ENCODE assay signal across 1 cellular context in the genomic region with DNA sequence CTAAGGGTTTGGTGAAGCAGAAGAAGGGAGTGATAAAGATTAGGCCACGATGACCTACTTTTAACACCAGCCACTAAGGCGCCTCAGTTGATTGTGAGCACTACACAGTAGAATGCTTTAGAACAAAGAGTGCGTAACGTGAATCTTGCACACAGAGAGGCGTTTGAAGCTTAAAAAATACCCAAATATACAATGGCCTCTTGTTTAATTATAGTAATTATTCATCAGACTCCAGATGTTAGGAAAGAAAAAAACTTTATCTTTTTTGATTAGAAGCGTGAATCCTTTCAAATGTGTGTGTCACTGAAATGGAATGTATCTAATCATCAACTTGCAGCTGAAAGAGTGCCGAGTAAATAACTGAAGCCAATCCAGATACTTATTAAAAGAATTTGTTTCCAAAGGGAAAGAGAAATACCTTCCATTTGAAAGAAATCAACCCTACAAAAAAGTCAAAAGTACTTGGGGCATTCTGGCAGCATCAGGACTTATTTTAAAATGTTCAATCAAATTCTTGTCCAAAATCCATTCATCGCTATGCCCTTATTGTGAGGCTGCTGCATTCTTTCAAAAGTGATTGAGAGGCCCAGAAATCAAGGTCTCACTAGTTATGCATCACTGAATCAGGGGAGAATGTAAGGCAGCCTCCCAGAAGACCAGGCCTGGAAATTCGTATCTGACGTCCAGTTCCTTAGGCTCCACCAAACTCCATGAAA.
TF ChIP-seq lines count a peak whose summit lies in the region.

No MANE protein-coding gene starts in this region.

TF ChIP-seq in HCT116, 20 proteins besides CTCF, POLR2A, EP300 and RAD21:
- TF ChIP-seq, protein P1, sequence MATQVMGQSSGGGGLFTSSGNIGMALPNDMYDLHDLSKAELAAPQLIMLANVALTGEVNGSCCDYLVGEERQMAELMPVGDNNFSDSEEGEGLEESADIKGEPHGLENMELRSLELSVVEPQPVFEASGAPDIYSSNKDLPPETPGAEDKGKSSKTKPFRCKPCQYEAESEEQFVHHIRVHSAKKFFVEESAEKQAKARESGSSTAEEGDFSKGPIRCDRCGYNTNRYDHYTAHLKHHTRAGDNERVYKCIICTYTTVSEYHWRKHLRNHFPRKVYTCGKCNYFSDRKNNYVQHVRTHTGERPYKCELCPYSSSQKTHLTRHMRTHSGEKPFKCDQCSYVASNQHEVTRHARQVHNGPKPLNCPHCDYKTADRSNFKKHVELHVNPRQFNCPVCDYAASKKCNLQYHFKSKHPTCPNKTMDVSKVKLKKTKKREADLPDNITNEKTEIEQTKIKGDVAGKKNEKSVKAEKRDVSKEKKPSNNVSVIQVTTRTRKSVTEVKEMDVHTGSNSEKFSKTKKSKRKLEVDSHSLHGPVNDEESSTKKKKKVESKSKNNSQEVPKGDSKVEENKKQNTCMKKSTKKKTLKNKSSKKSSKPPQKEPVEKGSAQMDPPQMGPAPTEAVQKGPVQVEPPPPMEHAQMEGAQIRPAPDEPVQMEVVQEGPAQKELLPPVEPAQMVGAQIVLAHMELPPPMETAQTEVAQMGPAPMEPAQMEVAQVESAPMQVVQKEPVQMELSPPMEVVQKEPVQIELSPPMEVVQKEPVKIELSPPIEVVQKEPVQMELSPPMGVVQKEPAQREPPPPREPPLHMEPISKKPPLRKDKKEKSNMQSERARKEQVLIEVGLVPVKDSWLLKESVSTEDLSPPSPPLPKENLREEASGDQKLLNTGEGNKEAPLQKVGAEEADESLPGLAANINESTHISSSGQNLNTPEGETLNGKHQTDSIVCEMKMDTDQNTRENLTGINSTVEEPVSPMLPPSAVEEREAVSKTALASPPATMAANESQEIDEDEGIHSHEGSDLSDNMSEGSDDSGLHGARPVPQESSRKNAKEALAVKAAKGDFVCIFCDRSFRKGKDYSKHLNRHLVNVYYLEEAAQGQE (IDR thresholded peaks at IDR 0.05; ENCODE audit: low read depth), result no peak
- TF ChIP-seq ZFX (IDR thresholded peaks at IDR 0.05) (no peak), FOSL1 (IDR thresholded peaks at IDR 0.05; ENCODE audit: low read depth) (peak; percentile 24; the same call in 1 of the 2 replicates), JUND (IDR thresholded peaks at IDR 0.05) (0 out of 2 replicates have a peak, but pooled peaks have one; percentile 16)
